1 cellular context compared by ENCODE assay signal in genomic region chr12:121908702-121909101, GRCh38.
TF ChIP-seq lines count a peak whose summit lies in the region.

No MANE protein-coding gene starts in this region.

TF ChIP-seq in K562, 482 proteins besides CTCF, POLR2A, EP300 and RAD21:
- TF ChIP-seq PKNOX1 (IDR thresholded peaks at IDR 0.05) (no peak), STAT5A (IDR thresholded peaks at IDR 0.05; ENCODE audit: borderline replicate concordance, low read length) (no peak), CEBPZ (IDR thresholded peaks at IDR 0.05; ENCODE audit: borderline replicate concordance, low read depth, low read length) (no peak), MECOM (CRISPR knock-in tag; IDR thresholded peaks at IDR 0.05) (no peak), TEAD4 (IDR thresholded peaks at IDR 0.05; ENCODE audit: low read length) (no peak), TEAD4 (CRISPR knock-in tag; IDR thresholded peaks at IDR 0.05; ENCODE audit: borderline replicate concordance) (no peak), HDAC6 (IDR thresholded peaks at IDR 0.05; ENCODE audit: low read depth, low read length) (no peak), MYBL2 (IDR thresholded peaks at IDR 0.05; ENCODE audit: low read depth) (no peak), MYBL2 (CRISPR knock-in tag; IDR thresholded peaks at IDR 0.05; ENCODE audit: borderline replicate concordance) (no peak), ESRRB (CRISPR knock-in tag; IDR thresholded peaks at IDR 0.05; ENCODE audit: borderline replicate concordance) (no peak), PCBP2 (IDR thresholded peaks at IDR 0.05; ENCODE audit: low read depth, low read length, poor library complexity, severe bottlenecking) (no peak), BRCA1 (IDR thresholded peaks at IDR 0.05) (no peak), BRCA1 (CRISPR knock-in tag; IDR thresholded peaks at IDR 0.05) (no peak), ETS1 (conservative IDR thresholded peaks at IDR 0.05; ENCODE audit: control insufficient read depth, low read depth, low read length) (no peak), ZNF707 (CRISPR knock-in tag; conservative IDR thresholded peaks at IDR 0.05) (no peak), FUS (optimal IDR thresholded peaks at IDR 0.05; ENCODE audit: low read depth, low read length) (no peak), ZNF277 (CRISPR knock-in tag; IDR thresholded peaks at IDR 0.05; ENCODE audit: borderline replicate concordance) (no peak)
